ENCODE assay signal across 16 cellular contexts in the genomic region with DNA sequence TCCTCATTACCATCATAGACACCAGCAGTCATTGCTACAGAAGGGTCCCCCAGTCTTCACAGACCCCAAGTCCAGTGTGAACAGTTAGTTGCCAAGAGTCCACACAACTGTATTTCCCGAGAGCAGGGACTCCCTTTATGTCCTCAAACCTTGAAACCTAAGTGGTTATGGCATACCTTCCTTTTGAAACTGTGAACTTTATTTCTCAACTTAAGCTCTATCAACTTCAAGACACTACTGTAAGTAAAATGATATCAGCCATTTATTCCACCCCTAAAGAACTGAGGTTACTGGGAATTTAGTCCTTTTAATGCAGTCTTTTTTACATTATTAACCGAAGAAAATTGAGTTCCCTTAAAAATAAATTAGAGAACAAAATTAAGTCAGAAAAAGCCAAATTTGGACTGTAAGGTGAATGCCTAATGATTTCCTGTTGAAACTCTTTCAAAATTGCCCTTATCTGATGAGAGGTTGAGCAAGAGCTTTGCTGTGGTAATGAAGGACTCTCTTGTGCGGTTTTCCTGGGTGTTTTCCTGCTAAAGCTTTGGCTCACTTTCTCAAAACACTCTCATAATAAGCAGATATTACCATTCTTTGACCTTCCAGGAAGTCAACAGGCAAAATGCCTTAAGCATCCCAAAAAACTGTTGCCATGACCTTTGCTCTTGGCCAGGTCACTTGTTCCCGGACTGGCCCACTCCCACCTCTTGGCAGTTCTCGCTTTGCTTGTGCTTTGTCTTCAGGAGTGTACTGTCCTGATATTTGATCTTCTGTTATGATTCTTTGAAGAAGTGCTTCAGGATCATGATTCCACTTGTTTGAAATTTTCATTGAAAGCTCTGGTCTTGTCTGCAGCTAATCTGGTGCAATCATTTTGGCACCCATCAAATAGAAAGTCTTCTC.
A peak's percentile ranks its signal among the peaks of the same experiment; 100 is the strongest.
DNase-seq lines count a peak whose midpoint lies in the region; ATAC-seq and TF ChIP-seq lines count a peak whose summit lies in the region.
"Had no signal": no experiment of that assay in that cellular context is flagged by ENCODE, and none has a peak within 500 bp of the region (broad histone marks: within the 10 kb centered on the region; RNA-seq: fewer than 3 reads in every experiment).

No MANE protein-coding gene starts in this region.

- H3K79me2 ChIP-seq in GM23338 (replicated peaks; ENCODE audit: insufficient read depth), result no peaks in the 10 kb centered on the region

- no peaks in the 10 kb centered on the region for H4K20me1 ChIP-seq in GM23338 (replicated peaks; ENCODE audit: insufficient read depth)

- no peak overlapping the region for H3K27ac Mint-ChIP-seq in GM23338
- H3K27ac Mint-ChIP-seq: nephron had no signal

- ATAC-seq in GM23338 (no peak), GM19324 (IDR thresholded peaks at IDR 0.05; ENCODE audit: low FRiP score, unreplicated experiment) (no peak)
- ATAC-seq: activated T-cell treated with anti-CD3 and anti-CD28 coated beads, Interleukin-2, amount 50 U/mL, for 4 hours had no signal

- no peaks in the 10 kb centered on the region for H3K9me3 Mint-ChIP-seq in GM23338
- H3K9me3 Mint-ChIP-seq: nephron had no signal

- H3K4me1 ChIP-seq in GM23338 (ENCODE audit: insufficient read depth), result peaks cover 5% of the 10 kb centered on the region; the same call in 1 of the 2 replicates
- H3K4me1 ChIP-seq: SJCRH30 had no signal

- no peak overlapping the region for H3K4me2 ChIP-seq in GM23338

- no peaks in the 10 kb centered on the region for H3K36me3 Mint-ChIP-seq in GM23338 (ENCODE audit: low read depth)

- TF ChIP-seq CTCF in GM23338 (conservative IDR thresholded peaks at IDR 0.05; ENCODE audit: low read depth in 2 of 2), result no peak
- no peak for TF ChIP-seq CTCF in fibroblast of villous mesenchyme (IDR thresholded peaks at IDR 0.05; ENCODE audit: insufficient read depth, low read depth, low read length)
- no peak for TF ChIP-seq CTCF in retinal pigment epithelial cell (conservative IDR thresholded peaks at IDR 0.05; ENCODE audit: low read depth, low read length)

- H3K4me1 Mint-ChIP-seq in GM23338, result peaks cover 1% of the 10 kb centered on the region

- H3K9me2 ChIP-seq in GM23338 (ENCODE audit: insufficient read depth), result peaks cover 6% of the 10 kb centered on the region; the same call in 1 of the 2 replicates

- H3K4me3 Mint-ChIP-seq in GM23338, result no peak overlapping the region
- H3K4me3 Mint-ChIP-seq: activated T-cell treated with anti-CD3 and anti-CD28 coated beads, Interleukin-2, amount 50 U/mL, for 4 hours; nephron had no signal

- DNase-seq in GM23338 (ENCODE audit: low spot score) (no peak), OCI-M1 (lab: John Stamatoyannopoulos, UW) (peak; percentile 71), fibroblast of villous mesenchyme (ENCODE audit: low read depth) (peak; percentile 4), retinal pigment epithelial cell (ENCODE audit: low read depth) (peak; percentile 45), 8988T (no peak), MG63 (no peak)
- DNase-seq in activated CD4-positive, alpha-beta T cell treated with anti-CD3 and anti-CD28 coated beads, Interleukin-2, amount 50 U/mL, for 1 hour, result no peak
- DNase-seq: activated CD4-positive, alpha-beta T cell treated with anti-CD3 and anti-CD28 coated beads, Interleukin-2, amount 50 U/mL, for 4 hours; activated T-cell treated with anti-CD3 and anti-CD28 coated beads, Interleukin-2, amount 50 U/mL, for 4 hours; amygdala; NCI-H1048; retina; SJCRH30; stimulated activated CD4-positive, alpha-beta T cell treated with anti-CD3 and anti-CD28 coated beads, Interleukin-2, amount 100 ng/mL, for 24 hours had no signal

- H3K27ac ChIP-seq in GM23338 (ENCODE audit: low read depth), result no peak overlapping the region
- H3K27ac ChIP-seq: SJCRH30 had no signal

- H3F3A ChIP-seq in GM23338 (replicated peaks; ENCODE audit: low read depth), result no peaks in the 10 kb centered on the region

- H3K4me3 ChIP-seq in GM23338, result no peak overlapping the region
- no peak overlapping the region for H3K4me3 ChIP-seq in fibroblast of villous mesenchyme (ENCODE audit: low read depth, low read length)
- no peak overlapping the region for H3K4me3 ChIP-seq in retinal pigment epithelial cell (ENCODE audit: low read length)
- no peak overlapping the region for H3K4me3 ChIP-seq in MG63
- H3K4me3 ChIP-seq: SJCRH30 had no signal

- H3K27me3 ChIP-seq in GM23338 (ENCODE audit: insufficient read depth), result no peaks in the 10 kb centered on the region
- H3K27me3 ChIP-seq in MG63, result no peaks in the 10 kb centered on the region
- H3K27me3 ChIP-seq: SJCRH30 had no signal

- H3K27me3 Mint-ChIP-seq in GM23338 (ENCODE audit: insufficient read depth, low read depth, poor library complexity), result no peaks in the 10 kb centered on the region

- no peaks in the 10 kb centered on the region for H3K9me3 ChIP-seq in MG63
- H3K9me3 ChIP-seq: SJCRH30 had no signal

- H3K36me3 ChIP-seq in GM23338 (ENCODE audit: insufficient read depth) (no peaks in the 10 kb centered on the region), MG63 (no peaks in the 10 kb centered on the region)
- H3K36me3 ChIP-seq: SJCRH30 had no signal

- H2AFZ ChIP-seq in GM23338, result peak overlapping the region; percentile 43; the same call in 1 of the 2 replicates

TF ChIP-seq in GM23338, 12 proteins besides CTCF, POLR2A, EP300 and RAD21:
- no peak for TF ChIP-seq POLR2AphosphoS5 (IDR thresholded peaks at IDR 0.05; ENCODE audit: low read depth)
- no peak for TF ChIP-seq EZH2phosphoT487 (IDR thresholded peaks at IDR 0.05; ENCODE audit: unreplicated experiment)

Comparison
In these comparisons a context has a peak if more than half of its experiments do, and no peak if none do; other contexts are left out.
1. DNase-seq: peak in OCI-M1 (single experiment), fibroblast of villous mesenchyme (single experiment) and retinal pigment epithelial cell (single experiment); none in GM23338 (single experiment), 8988T (single experiment), MG63 (single experiment) and activated CD4-positive, alpha-beta T cell treated with anti-CD3 and anti-CD28 coated beads, Interleukin-2, amount 50 U/mL, for 1 hour (single experiment).